Comparison of ENCODE assay signal across 17 cellular contexts in the genomic region with DNA sequence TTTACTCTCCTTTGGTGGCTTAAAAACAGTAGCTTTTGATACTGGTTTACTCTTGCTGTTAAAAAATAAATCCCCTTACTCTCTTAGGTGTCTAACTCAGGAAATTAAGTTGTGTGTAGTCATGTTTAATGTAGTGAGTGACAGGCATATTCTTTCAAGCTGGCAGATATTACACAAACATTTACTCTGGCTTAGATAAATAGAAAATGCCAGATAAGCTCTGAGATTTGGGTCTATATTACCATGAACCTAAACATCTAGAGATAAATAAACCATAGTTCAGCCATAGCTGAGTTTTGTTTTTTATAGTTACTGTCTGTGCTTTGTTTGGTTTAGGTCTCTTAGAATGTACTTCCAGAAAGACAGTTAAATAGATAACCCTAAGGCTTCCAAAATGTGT. TPM values are rescaled to one million over a fixed set of nuclear protein-coding genes. Genes with fewer than 3 reads are reported as not detected.
DNase-seq lines count a peak whose midpoint lies in the region; ATAC-seq, FAIRE-seq and TF ChIP-seq lines count a peak whose summit lies in the region.
"Had no signal": no experiment of that assay in that cellular context is flagged by ENCODE, and none has a peak within 500 bp of the region (broad histone marks: within the 10 kb centered on the region; RNA-seq: fewer than 3 reads in every experiment).

No MANE protein-coding gene starts in this region.

- H3K79me2 ChIP-seq in endothelial cell of umbilical vein (ENCODE audit: control insufficient read depth, insufficient read depth, low read length), result peaks cover 21% of the 10 kb centered on the region

- no peaks in the 10 kb centered on the region for H3K36me3 ChIP-seq in endothelial cell of umbilical vein (ENCODE audit: control insufficient read depth in 2 of 2, extremely low read depth in 1 of 2, insufficient read depth in 2 of 2, low read length in 2 of 2)
- H3K36me3 ChIP-seq in mucosa of descending colon (ENCODE audit: low read depth), result no peaks in the 10 kb centered on the region
- no peaks in the 10 kb centered on the region for H3K36me3 ChIP-seq in transverse colon

- H3K4me3 ChIP-seq in endothelial cell of umbilical vein (replicated peaks in 1 of 3; ENCODE audit: insufficient read depth in 1 of 3, low read depth in 1 of 3, low read length in 3 of 3) (peak overlapping the region in 2 of 3 experiments; percentile 64 to 90), mucosa of descending colon (no peak overlapping the region), transverse colon (peak overlapping the region in 3 of 4 donors; percentile 46 to 69 (median 57))

- no peak overlapping the region for H2AFZ ChIP-seq in endothelial cell of umbilical vein (ENCODE audit: low read depth, low read length)

- H3K9me1 ChIP-seq in endothelial cell of umbilical vein (replicated peaks; ENCODE audit: control insufficient read depth, extremely low read depth, insufficient read depth, low read length), result no peaks in the 10 kb centered on the region

- H4K20me1 ChIP-seq in endothelial cell of umbilical vein (replicated peaks; ENCODE audit: control insufficient read depth, extremely low read depth, insufficient read depth, low read length), result no peaks in the 10 kb centered on the region

- H3K27ac ChIP-seq in endothelial cell of umbilical vein (ENCODE audit: insufficient read depth, low read depth, low read length) (no peak overlapping the region), transverse colon (peak overlapping the region; percentile 82 to 88 (median 84))

- TF ChIP-seq POLR2A in endothelial cell of umbilical vein (IDR thresholded peaks at IDR 0.05; ENCODE audit: low read depth, low read length), result no peak
- no peak for TF ChIP-seq POLR2A in transverse colon (IDR thresholded peaks at IDR 0.05)
- no peak for TF ChIP-seq POLR2A in GM12891 (IDR thresholded peaks at IDR 0.05; ENCODE audit: low read depth, low read length)

- CTCF ChIA-PET in endothelial cell of umbilical vein (lab: Charles Lee), result interaction anchor here (0.9 to 6.1 kb wide), 4 partner anchors 8 to 524 kb away, joined by 3 to 91 read pairs (median 16); no protein-coding TSS in a partner anchor

- in situ Hi-C loops in transverse colon (cut with MboI; ENCODE audit: low pct_ligation_motif_present in 1 of 4, low pct_unique_long_range_greater_than_20kb in 1 of 4, low sequenced_read_pairs in 3 of 4), result loop anchor here in 1 of 4 donors (25.0 kb wide), 1 partner anchor 268 kb away; no protein-coding TSS in a partner anchor

- dilution Hi-C loops in endothelial cell of umbilical vein (cut with MboI; ENCODE audit: extremely low pct_ligation_motif_present, low sequenced_read_pairs), result no loop called here

- no peaks in the 10 kb centered on the region for H3K27me3 ChIP-seq in endothelial cell of umbilical vein (ENCODE audit: control insufficient read depth in 2 of 2, insufficient read depth in 2 of 2, low read length in 2 of 2)
- peaks cover 12% of the 10 kb centered on the region for H3K27me3 ChIP-seq in transverse colon

- intact Hi-C loops in endothelial cell of umbilical vein (cut with micrococcal nuclease), result loop anchor here (1.0 to 10.0 kb wide), 7 partner anchors 37 to 565 kb away; partner anchors contain the start of gene MYEF2
- intact Hi-C loops in mucosa of descending colon (cut with DNase I, micrococcal nuclease), result no loop called here
- intact Hi-C loops in transverse colon (cut with DNase I; ENCODE audit: low total_unique reads), result no loop called here

- TF ChIP-seq EP300 in transverse colon (IDR thresholded peaks at IDR 0.05; ENCODE audit: low read depth), result no peak

- H3K4me2 ChIP-seq in endothelial cell of umbilical vein (ENCODE audit: insufficient read depth, low read length), result peak overlapping the region; percentile 84

- POLR2A ChIA-PET in endothelial cell of umbilical vein (lab: Charles Lee), result no interaction called here

- DNase-seq in DMS53 (lab: John Stamatoyannopoulos, UW), result peak; percentile 17
- no peak for DNase-seq in DMS53 treated with DMSO at 0.1 percent for 48 hours (lab: John Stamatoyannopoulos, UW; ENCODE audit: unreplicated experiment)
- peak; percentile 44 for DNase-seq in endothelial cell of umbilical vein (ENCODE audit: low read depth, low spot score)
- DNase-seq in mucosa of descending colon, result no peak
- no peak for DNase-seq in transverse colon
- DNase-seq in GF-D8 (lab: John Stamatoyannopoulos, UW), result no peak
- no peak for DNase-seq in GM12891 (ENCODE audit: insufficient read length, low spot score)
- DNase-seq: activated CD8-positive, alpha-beta T cell treated with anti-CD3 and anti-CD28 coated beads, Interleukin-2, amount 10 ng/mL, durations not matched to agents 7 days and 5 days; activated naive CD4-positive, alpha-beta T cell treated with Interleukin-2 at 50 U/mL for 16 hours; Caco-2; natural killer cell; NCI-H2081; OCI-M1; stimulated activated CD4-positive, alpha-beta T cell treated with anti-CD3 and anti-CD28 coated beads, Interleukin-15, amount 100 ng/mL, for 24 hours had no signal

- BruUV-seq in endothelial cell of umbilical vein (replicated peaks; lab: Mats Ljungman, UMichigan), result no TSS peak

- FAIRE-seq in endothelial cell of umbilical vein (lab: Jason Lieb, UNC), result no peak
- no peak for FAIRE-seq in GM12891 (lab: Jason Lieb, UNC)
- FAIRE-seq: H54 had no signal

- H3K9ac ChIP-seq in endothelial cell of umbilical vein (replicated peaks; ENCODE audit: extremely low read depth, insufficient read depth, low read length), result peak overlapping the region; percentile 80

- peak; percentile 24 for ATAC-seq in mucosa of descending colon
- no peak for ATAC-seq in GM21526 (IDR thresholded peaks at IDR 0.05; ENCODE audit: low FRiP score, unreplicated experiment)
- ATAC-seq: activated CD8-positive, alpha-beta T cell treated with anti-CD3 and anti-CD28 coated beads, Interleukin-2, amount 10 ng/mL, durations not matched to agents 7 days and 5 days; natural killer cell had no signal

- TF ChIP-seq CTCF in endothelial cell of umbilical vein (IDR thresholded peaks at IDR 0.05; ENCODE audit: extremely low read depth in 1 of 2, insufficient read depth in 1 of 2, low read depth in 1 of 2, low read length in 2 of 2) (no peak), mucosa of descending colon (IDR thresholded peaks at IDR 0.05) (no peak), transverse colon (IDR thresholded peaks at IDR 0.05) (no peak)

- H3K9me3 ChIP-seq in endothelial cell of umbilical vein (replicated peaks; ENCODE audit: control insufficient read depth, insufficient read depth, low read length), result no peaks in the 10 kb centered on the region
- H3K9me3 ChIP-seq in mucosa of descending colon, result no peaks in the 10 kb centered on the region
- H3K9me3 ChIP-seq in transverse colon, result no peaks in the 10 kb centered on the region
- H3K9me3 ChIP-seq: Caco-2 had no signal

- H3K4me1 ChIP-seq in endothelial cell of umbilical vein (ENCODE audit: control insufficient read depth, extremely low read depth, insufficient read depth, low read length), result peaks cover 19% of the 10 kb centered on the region
- H3K4me1 ChIP-seq in mucosa of descending colon (ENCODE audit: low read depth), result peaks cover 4% of the 10 kb centered on the region
- peaks cover 0 to 34% (median 5%) of the 10 kb centered on the region in 4 donors for H3K4me1 ChIP-seq in transverse colon
- H3K4me1 ChIP-seq: Caco-2 had no signal

TF ChIP-seq in endothelial cell of umbilical vein, 7 proteins besides CTCF, POLR2A, EP300 and RAD21:
- TF ChIP-seq EZH2 (IDR thresholded peaks at IDR 0.05; ENCODE audit: borderline replicate concordance, low read depth, low read length, severe bottlenecking) (no peak), MAX (IDR thresholded peaks at IDR 0.05; ENCODE audit: insufficient read depth, insufficient read length) (no peak), MYC (IDR thresholded peaks at IDR 0.05; ENCODE audit: low read depth, low read length) (no peak)

TF ChIP-seq in GM12891, 5 proteins besides CTCF, POLR2A, EP300 and RAD21:
- TF ChIP-seq PAX5 (IDR thresholded peaks at IDR 0.05; ENCODE audit: insufficient read depth, low read length, severe bottlenecking) (no peak), SPI1 (IDR thresholded peaks at IDR 0.05; ENCODE audit: low read depth, low read length) (no peak), TAF1 (IDR thresholded peaks at IDR 0.05; ENCODE audit: low read depth, low read length) (no peak), POLR2AphosphoS5 (IDR thresholded peaks at IDR 0.05; ENCODE audit: low read depth, low read length) (no peak), POU2F2 (IDR thresholded peaks at IDR 0.05; ENCODE audit: low read depth, low read length) (no peak)

RNA-seq across cellular contexts. Expression of gene SEMA6D, which starts 2.4 kb away (rescaled TPM):
- total RNA-seq in endothelial cell of umbilical vein (22.5 and 26.7 TPM in 2 replicates), mucosa of descending colon (10 to 100 TPM; 43.3 to 77.2 (median 48.3) TPM), transverse colon (10 to 100 TPM; 23.3 to 59.4 (median 42.7) TPM)
- 16.3 and 16.4 TPM in 2 replicates for polyA plus RNA-seq in endothelial cell of umbilical vein
- polyA plus RNA-seq in endothelial cell of umbilical vein (2011; cell fraction: cytosol; rRNA removed), result 5.5 and 7.0 TPM in 2 replicates
- 60.7 and 69.8 TPM in 2 replicates for polyA plus RNA-seq in endothelial cell of umbilical vein (2011; cell fraction: nucleus; rRNA removed)
- 9.2 and 13.4 TPM in 2 replicates for polyA plus RNA-seq in endothelial cell of umbilical vein (2012)
- polyA minus RNA-seq in endothelial cell of umbilical vein, result 52.1 and 54.8 TPM in 2 replicates
- 21.8 TPM for polyA minus RNA-seq in endothelial cell of umbilical vein (2011; cell fraction: cytosol; rRNA and poly(A)+ RNA removed)
- polyA minus RNA-seq in endothelial cell of umbilical vein (2011; cell fraction: nucleus; rRNA and poly(A)+ RNA removed), result 52.4 and 55.5 TPM in 2 replicates
- 0.14 TPM for polyA plus RNA-seq in GM12891 (2012; ENCODE audit: low read depth, missing spikeins)
- total RNA-seq: A172; activated CD8-positive, alpha-beta T cell treated with anti-CD3 and anti-CD28 coated beads, Interleukin-2, amount 10 ng/mL, durations not matched to agents 7 days and 5 days; natural killer cell had no signal

Comparison
In these comparisons a context has a peak if more than half of its experiments do, and no peak if none do; other contexts are left out.
1. DNase-seq: peak in DMS53 (single experiment) and endothelial cell of umbilical vein (single experiment); none in DMS53 treated with DMSO at 0.1 percent for 48 hours (single experiment), mucosa of descending colon (0 of 3), transverse colon (single experiment), GF-D8 (single experiment) and GM12891 (single experiment).